In genomic region chr19:7072541-7072940, GRCh38 we compare ENCODE assay signal across 26 cellular contexts. TPM values are rescaled to one million over a fixed set of nuclear protein-coding genes. Genes with fewer than 3 reads are reported as not detected.
DNase-seq lines count a peak whose midpoint lies in the region; ATAC-seq and TF ChIP-seq lines count a peak whose summit lies in the region.
"Had no signal": no experiment of that assay in that cellular context is flagged by ENCODE, and none has a peak within 500 bp of the region (broad histone marks: within the 10 kb centered on the region; RNA-seq: fewer than 3 reads in every experiment).

No MANE protein-coding gene starts in this region.

- H3K36me3 ChIP-seq in endodermal cell (ENCODE audit: control insufficient read depth, insufficient read depth, low read length), result peaks cover 55% of the 10 kb centered on the region
- peaks cover 14% of the 10 kb centered on the region for H3K36me3 ChIP-seq in neural progenitor cell
- peaks cover 35% of the 10 kb centered on the region for H3K36me3 ChIP-seq in HAP-1 (replicated peaks)

- in situ Hi-C loops in HAP-1 (cut with MboI; ENCODE audit: low sequenced_read_pairs), result no loop called here

- WGBS in endodermal cell (ENCODE audit: insufficient coverage in 1 of 2, insufficient read length in 1 of 2), 2 experiments, result 92 to 96% methylated on average over 3 to 6 of the region's 6 CpGs

- H3K36me3 Mint-ChIP-seq in activated T-cell treated with anti-CD3 and anti-CD28 coated beads, Interleukin-2, amount 50 U/mL, for 4 hours (ENCODE audit: insufficient read depth), result peaks cover 46% of the 10 kb centered on the region
- H3K36me3 Mint-ChIP-seq in T-helper 17 cell (ENCODE audit: low read depth) (peaks cover 19% of the 10 kb centered on the region), endodermal cell (ENCODE audit: low read depth) (peaks cover 65% of the 10 kb centered on the region), neural progenitor cell (peaks cover 46% of the 10 kb centered on the region)

- no peaks in the 10 kb centered on the region for H3K27me3 Mint-ChIP-seq in activated T-cell treated with anti-CD3 and anti-CD28 coated beads, Interleukin-2, amount 50 U/mL, for 4 hours (ENCODE audit: low read depth)
- H3K27me3 Mint-ChIP-seq in T-helper 17 cell, result no peaks in the 10 kb centered on the region
- H3K27me3 Mint-ChIP-seq in endodermal cell (ENCODE audit: insufficient read depth), result no peaks in the 10 kb centered on the region
- H3K27me3 Mint-ChIP-seq in neural progenitor cell (ENCODE audit: insufficient read depth, low read depth), result peaks cover 5% of the 10 kb centered on the region

- peak overlapping the region; percentile 14 for H3K4me3 Mint-ChIP-seq in activated T-cell treated with anti-CD3 and anti-CD28 coated beads, Interleukin-2, amount 50 U/mL, for 4 hours
- no peak overlapping the region for H3K4me3 Mint-ChIP-seq in T-helper 17 cell
- peak overlapping the region; percentile 27 for H3K4me3 Mint-ChIP-seq in endodermal cell
- peak overlapping the region; percentile 79 for H3K4me3 Mint-ChIP-seq in neural progenitor cell
- H3K4me3 Mint-ChIP-seq: CD8-positive, alpha-beta T cell had no signal

- H3K27ac Mint-ChIP-seq in T-helper 17 cell (peak overlapping the region; percentile 1), endodermal cell (no peak overlapping the region), neural progenitor cell (no peak overlapping the region)
- H3K27ac Mint-ChIP-seq: CD8-positive, alpha-beta T cell had no signal

- DNase-seq in activated T-cell treated with anti-CD3 and anti-CD28 coated beads, Interleukin-2, amount 50 U/mL, for 4 hours, result no peak
- DNase-seq in activated T-cell treated with anti-CD3 and anti-CD28 coated beads, Interleukin-2, amount 50 U/mL, for 48 hours, result no peak
- no peak for DNase-seq in T-helper 17 cell
- DNase-seq in endodermal cell, result no peak
- no peak for DNase-seq in neural progenitor cell (ENCODE audit: low spot score)
- no peak for DNase-seq in HAP-1 (ENCODE audit: low spot score in 2 of 2)
- DNase-seq: CD8-positive, alpha-beta T cell; dorsolateral prefrontal cortex; left cardiac atrium; midbrain; NCI-H1694; NCI-H82; occipital lobe; SHP77 treated with DMSO at 0.1 percent for 48 hours; T-helper 9 cell had no signal

- H3K9me3 Mint-ChIP-seq in activated T-cell treated with anti-CD3 and anti-CD28 coated beads, Interleukin-2, amount 50 U/mL, for 4 hours, result peaks cover 9% of the 10 kb centered on the region
- H3K9me3 Mint-ChIP-seq in endodermal cell (peaks cover 42% of the 10 kb centered on the region), neural progenitor cell (peaks cover 29% of the 10 kb centered on the region)

- ATAC-seq in activated T-cell treated with anti-CD3 and anti-CD28 coated beads, Interleukin-2, amount 50 U/mL, for 4 hours, result no peak
- ATAC-seq in T-helper 17 cell (no peak), GM19351 (IDR thresholded peaks at IDR 0.05; ENCODE audit: unreplicated experiment) (no peak), HG02678 (IDR thresholded peaks at IDR 0.05; ENCODE audit: unreplicated experiment) (no peak)
- ATAC-seq: activated CD4-positive, CD25-positive, alpha-beta regulatory T cell treated with anti-CD3 and anti-CD28 coated beads, Interleukin-2, amount 50 U/mL, for 24 hours; CD8-positive, alpha-beta T cell; gastroesophageal sphincter; HCT116; left cardiac atrium had no signal

- H3K4me1 Mint-ChIP-seq in activated T-cell treated with anti-CD3 and anti-CD28 coated beads, Interleukin-2, amount 50 U/mL, for 4 hours (ENCODE audit: low read depth), result peaks cover 19% of the 10 kb centered on the region
- H3K4me1 Mint-ChIP-seq in T-helper 17 cell (peaks cover 16% of the 10 kb centered on the region), endodermal cell (no peaks in the 10 kb centered on the region), neural progenitor cell (peaks cover 3% of the 10 kb centered on the region)

- no peak overlapping the region for H3K4me2 ChIP-seq in neural progenitor cell

- no peak for TF ChIP-seq CTCF in endodermal cell (conservative IDR thresholded peaks at IDR 0.05)
- TF ChIP-seq CTCF in neural progenitor cell (IDR thresholded peaks at IDR 0.05), result no peak

- H3K9me3 ChIP-seq in T-helper 17 cell (ENCODE audit: control insufficient read depth, low read length, poor library complexity, severe bottlenecking) (peaks cover 11% of the 10 kb centered on the region), endodermal cell (ENCODE audit: control insufficient read depth, low read length) (peaks cover 36% of the 10 kb centered on the region), neural progenitor cell (ENCODE audit: low read depth) (peaks cover 6% of the 10 kb centered on the region), HAP-1 (no peaks in the 10 kb centered on the region)

- H2AFZ ChIP-seq in neural progenitor cell (replicated peaks), result no peak overlapping the region

- H3K79me2 ChIP-seq in neural progenitor cell (ENCODE audit: low read depth), result peaks cover 16% of the 10 kb centered on the region

- H3K27me3 ChIP-seq in endodermal cell (ENCODE audit: control insufficient read depth, insufficient read depth, low read length, poor library complexity, severe bottlenecking) (no peaks in the 10 kb centered on the region), neural progenitor cell (no peaks in the 10 kb centered on the region), HAP-1 (ENCODE audit: low read depth) (no peaks in the 10 kb centered on the region)
- H3K27me3 ChIP-seq: adrenal gland, cardiac muscle cell, dorsolateral prefrontal cortex, gastroesophageal sphincter, right atrium auricular region had no signal

- no peaks in the 10 kb centered on the region for H3K4me1 ChIP-seq in endodermal cell (ENCODE audit: control insufficient read depth, insufficient read depth, low read length)
- peaks cover 3% of the 10 kb centered on the region for H3K4me1 ChIP-seq in neural progenitor cell
- peaks cover 3% of the 10 kb centered on the region; the same call in 1 of the 2 replicates for H3K4me1 ChIP-seq in HAP-1

- peaks cover 5% of the 10 kb centered on the region for H3F3A ChIP-seq in neural progenitor cell (ENCODE audit: low read depth)

- H4K20me1 ChIP-seq in neural progenitor cell (ENCODE audit: low read depth), result peaks cover 4% of the 10 kb centered on the region

- no peak overlapping the region for H3K4me3 ChIP-seq in endodermal cell (ENCODE audit: low read length)
- no peak overlapping the region for H3K4me3 ChIP-seq in neural progenitor cell
- H3K4me3 ChIP-seq in HAP-1, result no peak overlapping the region
- H3K4me3 ChIP-seq: adrenal gland, cardiac muscle cell, dorsolateral prefrontal cortex, gastroesophageal sphincter, right atrium auricular region had no signal

- H3K27ac ChIP-seq in endodermal cell (ENCODE audit: low read depth, low read length) (no peak overlapping the region), neural progenitor cell (no peak overlapping the region)
- H3K27ac ChIP-seq: adrenal gland, cardiac muscle cell, dorsolateral prefrontal cortex, gastroesophageal sphincter, right atrium auricular region had no signal

- H3K9ac ChIP-seq in endodermal cell (ENCODE audit: extremely low read depth, low read length, poor library complexity, severe bottlenecking) (no peak overlapping the region), neural progenitor cell (no peak overlapping the region)

RNA-seq across cellular contexts. Expression of gene ZNF557, which starts 3.0 kb away (rescaled TPM):
- 10 to 100 TPM; 12.1 to 13.2 (median 13.0) TPM for total RNA-seq in activated T-cell treated with anti-CD3 and anti-CD28 coated beads, Interleukin-2, amount 50 U/mL, for 4 hours
- total RNA-seq in T-helper 17 cell (10 to 100 TPM in 1 of 2 donors, 1 to 10 TPM in 1; 9.4 to 11.2 TPM), endodermal cell (1 to 10 TPM; 8.3 to 9.8 TPM), neural progenitor cell (ENCODE audit: low replicate concordance) (11.2 and 12.9 TPM in 2 replicates)
- 4.5 TPM for polyA plus RNA-seq in endodermal cell (2013, experiment 1 of 2)
- 4.8 TPM for polyA plus RNA-seq in endodermal cell (2013, experiment 2 of 2)

RNA-seq across cellular contexts. Expression of gene MBD3L3, which starts 14.1 kb away (rescaled TPM):
- not detected for total RNA-seq in activated T-cell treated with anti-CD3 and anti-CD28 coated beads, Interleukin-2, amount 50 U/mL, for 4 hours
- total RNA-seq in T-helper 17 cell (not detected), endodermal cell (not detected), neural progenitor cell (ENCODE audit: low replicate concordance) (not detected in 2 replicates)
- polyA plus RNA-seq in endodermal cell (2013, experiment 1 of 2), result not detected
- polyA plus RNA-seq in endodermal cell (2013, experiment 2 of 2), result not detected
- total RNA-seq: adrenal gland; cardiac muscle cell; CD8-positive, alpha-beta T cell; dorsolateral prefrontal cortex; gastroesophageal sphincter; left cardiac atrium; occipital lobe; right atrium auricular region; temporal lobe had no signal
- polyA plus RNA-seq: adrenal gland, AG04450, cardiac muscle cell, esophagus had no signal

RNA-seq across cellular contexts. Expression of gene MBD3L2, which starts 23.4 kb away (rescaled TPM):
- total RNA-seq in activated T-cell treated with anti-CD3 and anti-CD28 coated beads, Interleukin-2, amount 50 U/mL, for 4 hours, result not detected
- total RNA-seq in T-helper 17 cell (not detected), endodermal cell (not detected), neural progenitor cell (ENCODE audit: low replicate concordance) (not detected in 2 replicates)
- not detected for polyA plus RNA-seq in endodermal cell (2013, experiment 1 of 2)
- not detected for polyA plus RNA-seq in endodermal cell (2013, experiment 2 of 2)
- total RNA-seq: adrenal gland; cardiac muscle cell; CD8-positive, alpha-beta T cell; dorsolateral prefrontal cortex; gastroesophageal sphincter; left cardiac atrium; occipital lobe; right atrium auricular region; temporal lobe had no signal
- polyA plus RNA-seq: adrenal gland, AG04450, cardiac muscle cell, esophagus had no signal

RNA-seq across cellular contexts. Expression of gene MBD3L4, which starts 32.6 kb away (rescaled TPM):
- not detected for total RNA-seq in activated T-cell treated with anti-CD3 and anti-CD28 coated beads, Interleukin-2, amount 50 U/mL, for 4 hours
- total RNA-seq in T-helper 17 cell (not detected), endodermal cell (not detected), neural progenitor cell (ENCODE audit: low replicate concordance) (not detected in 2 replicates)
- polyA plus RNA-seq in endodermal cell (2013, experiment 1 of 2), result not detected
- not detected for polyA plus RNA-seq in endodermal cell (2013, experiment 2 of 2)
- total RNA-seq: adrenal gland; cardiac muscle cell; CD8-positive, alpha-beta T cell; dorsolateral prefrontal cortex; gastroesophageal sphincter; left cardiac atrium; occipital lobe; right atrium auricular region; temporal lobe had no signal
- polyA plus RNA-seq: adrenal gland, AG04450, cardiac muscle cell, esophagus had no signal

RNA-seq across cellular contexts. Expression of gene MBD3L5, which starts 42.2 kb away (rescaled TPM):
- not detected for total RNA-seq in activated T-cell treated with anti-CD3 and anti-CD28 coated beads, Interleukin-2, amount 50 U/mL, for 4 hours
- total RNA-seq in T-helper 17 cell, result not detected
- total RNA-seq in endodermal cell, result not detected
- polyA plus RNA-seq in endodermal cell (2013, experiment 1 of 2), result not detected
- not detected for polyA plus RNA-seq in endodermal cell (2013, experiment 2 of 2)
- not detected in 2 replicates for total RNA-seq in neural progenitor cell (ENCODE audit: low replicate concordance)
- total RNA-seq: adrenal gland; cardiac muscle cell; CD8-positive, alpha-beta T cell; dorsolateral prefrontal cortex; gastroesophageal sphincter; left cardiac atrium; occipital lobe; right atrium auricular region; temporal lobe had no signal
- polyA plus RNA-seq: adrenal gland, AG04450, cardiac muscle cell, esophagus had no signal
